Comparison of ENCODE assay signal across 9 cellular contexts in the genomic region with DNA sequence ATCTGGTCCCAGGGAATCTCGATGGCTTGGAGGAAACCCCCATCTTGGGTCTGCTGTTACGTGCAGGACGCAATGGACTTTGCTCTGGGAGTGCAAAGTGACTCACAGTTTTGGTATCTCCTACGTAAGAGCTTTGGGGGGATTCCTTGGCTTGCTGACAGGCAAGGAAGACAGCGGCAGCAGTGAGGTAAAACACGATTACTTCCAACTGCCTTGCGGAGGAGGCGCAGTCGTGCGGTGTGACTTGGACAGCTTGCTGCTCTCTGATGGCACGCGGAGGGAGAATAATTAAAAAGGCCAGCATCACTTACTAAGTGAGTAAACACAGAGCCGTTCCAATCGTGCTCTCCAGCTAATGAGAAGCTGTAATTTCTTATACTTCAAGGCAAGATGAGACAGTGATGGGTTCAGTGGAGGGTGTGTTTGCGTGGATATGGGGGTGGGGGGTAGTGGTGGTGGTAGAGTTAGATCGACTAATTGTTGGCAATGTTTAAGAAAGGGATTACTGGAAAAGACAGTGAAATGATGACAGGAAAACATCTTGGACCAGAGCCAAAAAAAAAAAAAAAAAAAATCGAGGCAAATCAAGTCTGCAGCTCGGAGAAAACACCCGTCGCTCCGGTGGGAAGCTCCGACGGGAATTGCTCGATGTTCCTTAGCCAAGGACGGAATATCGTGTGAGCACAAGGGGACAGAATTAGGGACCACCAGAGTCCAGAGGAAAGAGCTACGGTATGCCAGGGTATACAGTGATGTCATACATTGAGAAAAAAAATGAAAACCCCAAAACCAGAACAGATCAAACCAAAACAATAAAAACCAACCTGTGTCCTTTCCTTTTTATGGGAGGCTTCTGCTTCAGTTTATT.
A peak's percentile ranks its signal among the peaks of the same experiment; 100 is the strongest.
DNase-seq lines count a peak whose midpoint lies in the region; TF ChIP-seq lines count a peak whose summit lies in the region.
"Had no signal": no experiment of that assay in that cellular context is flagged by ENCODE, and none has a peak within 500 bp of the region (broad histone marks: within the 10 kb centered on the region; RNA-seq: fewer than 3 reads in every experiment).

No MANE protein-coding gene starts in this region.

- no peak for TF ChIP-seq EP300 in suprapubic skin (IDR thresholded peaks at IDR 0.05)

- peak; percentile 70 for DNase-seq in DMS 273 (lab: John Stamatoyannopoulos, UW; ENCODE audit: unreplicated experiment)
- DNase-seq in NCI-H524 treated with DMSO at 0.1 percent for 48 hours (lab: John Stamatoyannopoulos, UW), result peak; percentile 40
- peak; percentile 91 for DNase-seq in fibroblast of the aortic adventitia (ENCODE audit: low read depth)
- peak; percentile 66 for DNase-seq in osteoblast (ENCODE audit: insufficient read length, low spot score, missing footprints)
- DNase-seq in GM23248, result no peak
- DNase-seq in NCI-H1436 treated with DMSO at 0.1 percent for 48 hours (lab: John Stamatoyannopoulos, UW), result no peak
- DNase-seq in KG1 (lab: John Stamatoyannopoulos, UW), result no peak
- no peak for DNase-seq in suprapubic skin (ENCODE audit: low spot score in 2 of 2)
- DNase-seq: SHP77 had no signal

- H3K27ac ChIP-seq in osteoblast (ENCODE audit: low read depth, low read length) (no peak overlapping the region), GM23248 (no peak overlapping the region), suprapubic skin (no peak overlapping the region)

- H3F3A ChIP-seq in GM23248 (ENCODE audit: insufficient read depth), result no peaks in the 10 kb centered on the region

- H3K4me2 ChIP-seq in osteoblast (ENCODE audit: insufficient read depth, low read length) (peak overlapping the region; percentile 70), GM23248 (ENCODE audit: unreplicated experiment) (no peak overlapping the region)

- H3K27me3 ChIP-seq in osteoblast (ENCODE audit: insufficient read depth, low read length), result peaks cover 14% of the 10 kb centered on the region
- peaks cover 24% of the 10 kb centered on the region for H3K27me3 ChIP-seq in GM23248 (replicated peaks; ENCODE audit: insufficient read depth)
- H3K27me3 ChIP-seq in suprapubic skin, result peaks cover 4% of the 10 kb centered on the region

- no peaks in the 10 kb centered on the region for H3K9me2 ChIP-seq in GM23248 (ENCODE audit: insufficient read depth)

- H3K9me3 ChIP-seq in osteoblast (ENCODE audit: low read depth, low read length), result no peaks in the 10 kb centered on the region
- no peaks in the 10 kb centered on the region for H3K9me3 ChIP-seq in GM23248 (ENCODE audit: low read depth)
- no peaks in the 10 kb centered on the region for H3K9me3 ChIP-seq in suprapubic skin

- no peak for TF ChIP-seq POLR2A in suprapubic skin (IDR thresholded peaks at IDR 0.05)

- H4K20me1 ChIP-seq in osteoblast (ENCODE audit: insufficient read depth, low read length) (no peaks in the 10 kb centered on the region), GM23248 (ENCODE audit: insufficient read depth) (no peaks in the 10 kb centered on the region)

- H3K4me1 ChIP-seq in osteoblast (ENCODE audit: insufficient read depth, low read length) (peaks cover 8% of the 10 kb centered on the region), GM23248 (ENCODE audit: insufficient read depth) (no peaks in the 10 kb centered on the region), suprapubic skin (no peaks in the 10 kb centered on the region)

- TF ChIP-seq CTCF in fibroblast of the aortic adventitia (IDR thresholded peaks at IDR 0.05; ENCODE audit: insufficient read depth, low read length) (no peak), osteoblast (IDR thresholded peaks at IDR 0.05; ENCODE audit: extremely low read depth, low read depth, low read length) (no peak), suprapubic skin (IDR thresholded peaks at IDR 0.05) (no peak)

- no peak overlapping the region for H2AFZ ChIP-seq in osteoblast (ENCODE audit: low read length)
- no peak overlapping the region for H2AFZ ChIP-seq in GM23248

- H3K9ac ChIP-seq in GM23248, result no peak overlapping the region

- H3K36me3 ChIP-seq in osteoblast (ENCODE audit: insufficient read depth, low read length), result no peaks in the 10 kb centered on the region
- no peaks in the 10 kb centered on the region for H3K36me3 ChIP-seq in GM23248 (ENCODE audit: low read depth)
- H3K36me3 ChIP-seq in suprapubic skin, result no peaks in the 10 kb centered on the region

- in situ Hi-C loops in GM23248 (cut with MboI), result no loop called here

- H3K79me2 ChIP-seq in osteoblast (ENCODE audit: insufficient read depth, low read length) (no peaks in the 10 kb centered on the region), GM23248 (ENCODE audit: insufficient read depth) (no peaks in the 10 kb centered on the region)

- WGBS in GM23248 (ENCODE audit: low coverage in 1 of 2, low lambda C conversion rate in 2 of 2, missing lambda C conversion rate in 2 of 2), 2 experiments, result 50% methylated on average over 27 of the region's 27 CpGs
- 34% methylated on average over 27 of the region's 27 CpGs for WGBS in suprapubic skin

- peak overlapping the region; percentile 28 for H3K4me3 ChIP-seq in fibroblast of the aortic adventitia (ENCODE audit: low read depth, low read length)
- H3K4me3 ChIP-seq in osteoblast (ENCODE audit: insufficient read depth, low read length), result peak overlapping the region; percentile 42
- no peak overlapping the region for H3K4me3 ChIP-seq in GM23248
- no peak overlapping the region for H3K4me3 ChIP-seq in suprapubic skin

Comparison
In these comparisons a context has a peak if more than half of its experiments do, and no peak if none do; other contexts are left out.
1. DNase-seq: peak in DMS 273 (single experiment), NCI-H524 treated with DMSO at 0.1 percent for 48 hours (single experiment), fibroblast of the aortic adventitia (single experiment) and osteoblast (single experiment); none in GM23248 (single experiment), NCI-H1436 treated with DMSO at 0.1 percent for 48 hours (single experiment), KG1 (single experiment) and suprapubic skin (0 of 2).
2. H3K4me3 ChIP-seq: peak in fibroblast of the aortic adventitia (single experiment) and osteoblast (single experiment); none in GM23248 (single experiment) and suprapubic skin (single experiment).